In the genomic region with DNA sequence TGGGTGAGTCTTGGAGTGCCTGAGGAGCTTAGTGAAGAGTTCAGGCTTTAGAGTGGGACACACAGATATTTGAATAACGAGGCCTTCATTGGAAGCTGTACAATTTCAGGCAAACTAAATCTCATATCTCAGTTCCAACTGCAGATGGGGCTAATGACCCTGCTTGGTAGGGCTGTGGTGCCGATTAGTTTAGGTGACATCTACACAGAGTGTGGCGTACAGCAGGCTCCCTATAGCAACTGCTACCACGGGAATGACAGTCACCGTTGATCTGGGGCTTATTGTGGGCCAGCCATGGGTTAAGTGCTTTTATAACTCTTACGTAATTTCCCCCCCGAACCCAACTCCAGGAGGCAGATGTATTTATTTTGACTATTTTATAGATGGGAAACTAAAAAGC, we compare ENCODE assay signal across 15 cellular contexts.
DNase-seq lines count a peak whose midpoint lies in the region; ATAC-seq and TF ChIP-seq lines count a peak whose summit lies in the region.
"Had no signal": no experiment of that assay in that cellular context is flagged by ENCODE, and none has a peak within 500 bp of the region (broad histone marks: within the 10 kb centered on the region; RNA-seq: fewer than 3 reads in every experiment).

No MANE protein-coding gene starts in this region.

- no peak overlapping the region for H2BK15ac ChIP-seq in IMR-90 (ENCODE audit: low read depth, low read length)

- peaks cover 1% of the 10 kb centered on the region; the same call in 1 of the 2 replicates for H3K27me3 ChIP-seq in IMR-90 (ENCODE audit: control insufficient read depth, insufficient read depth, low read length)
- no peaks in the 10 kb centered on the region for H3K27me3 ChIP-seq in SJCRH30
- H3K27me3 ChIP-seq in heart right ventricle, result no peaks in the 10 kb centered on the region
- H3K27me3 ChIP-seq: BLaER1 treated with 17β-estradiol and CSF1 and Interleukin-3, amounts not matched to agents 10 nM and 100 nM; transverse colon had no signal

- H4K5ac ChIP-seq in IMR-90 (ENCODE audit: low read depth, low read length), result no peak overlapping the region

- WGBS in IMR-90 (ENCODE audit: extremely low coverage in 2 of 2, insufficient read length in 1 of 2), 2 experiments, result 59% methylated on average over 3 of the region's 7 CpGs; no CpG with 5 or more reads in 1 of the 2 experiments
- WGBS in heart right ventricle, 2 donors, result 58 to 63% methylated on average over 7 of the region's 7 CpGs

- no peak overlapping the region for H3K14ac ChIP-seq in IMR-90 (replicated peaks; ENCODE audit: low read depth, low read length)

- H3K56ac ChIP-seq in IMR-90 (ENCODE audit: extremely low read depth, insufficient read depth, low read length), result no peak overlapping the region

- H3K79me1 ChIP-seq in IMR-90 (ENCODE audit: low read depth in 1 of 2, low read length in 2 of 2), result no peaks in the 10 kb centered on the region

- H3K9me1 ChIP-seq in IMR-90 (ENCODE audit: insufficient read depth, low read length), result no peaks in the 10 kb centered on the region

- no peaks in the 10 kb centered on the region for H3K27me3 Mint-ChIP-seq in stimulated activated naive B cell treated with anti-CD40 and anti-IgM and Interleukin-4, amounts not matched to agents 10 μg/mL and 1 μg/mL and 100 μg/mL, for 72 hours

- POLR2A ChIA-PET in IMR-90 (lab: Charles Lee; ENCODE audit: unreplicated experiment), result no interaction called here
- POLR2A ChIA-PET in HEK293T (lab: Yijun Ruan, JAX), result interaction anchor here (1.3 kb wide), 1 partner anchor 10 kb away, joined by 4 read pairs; no protein-coding TSS in a partner anchor

- H3K18ac ChIP-seq in IMR-90 (ENCODE audit: low read depth, low read length), result no peak overlapping the region

- H2AFZ ChIP-seq in IMR-90 (replicated peaks; ENCODE audit: low read length, poor library complexity), result no peak overlapping the region

- H3K36me3 ChIP-seq in IMR-90 (ENCODE audit: control insufficient read depth, insufficient read depth, low read length), result no peaks in the 10 kb centered on the region
- H3K36me3 ChIP-seq in SJCRH30, result no peaks in the 10 kb centered on the region
- H3K36me3 ChIP-seq in heart right ventricle, result no peaks in the 10 kb centered on the region
- H3K36me3 ChIP-seq: BLaER1 treated with 17β-estradiol and CSF1 and Interleukin-3, amounts not matched to agents 10 nM and 100 nM; transverse colon had no signal

- no peak; the same call in 1 of the 2 replicates for TF ChIP-seq RAD21 in IMR-90 (IDR thresholded peaks at IDR 0.05; ENCODE audit: low read length)

- no peak overlapping the region for H3K4me2 ChIP-seq in IMR-90 (ENCODE audit: low read depth, low read length)

- dilution Hi-C loops in IMR-90 (cut with HindIII; ENCODE audit: low sequenced_read_pairs, unreplicated experiment), result no loop called here

- H3K4me3 ChIP-seq in IMR-90 (ENCODE audit: insufficient read depth, low read depth, low read length) (no peak overlapping the region), SJCRH30 (no peak overlapping the region), heart right ventricle (no peak overlapping the region)
- H3K4me3 ChIP-seq: BLaER1 treated with 17β-estradiol and CSF1 and Interleukin-3, amounts not matched to agents 10 nM and 100 nM; skin epidermis; transverse colon had no signal

- no peak overlapping the region for H2BK5ac ChIP-seq in IMR-90 (ENCODE audit: low read depth, low read length, poor library complexity, severe bottlenecking)

- in situ Hi-C loops in IMR-90 (cut with MboI; ENCODE audit: low sequenced_read_pairs), result no loop called here

- no peaks in the 10 kb centered on the region for H4K20me1 ChIP-seq in IMR-90 (ENCODE audit: insufficient read depth, low read length)
- H4K20me1 ChIP-seq: BLaER1 treated with 17β-estradiol and CSF1 and Interleukin-3, amounts not matched to agents 10 nM and 100 nM had no signal

- CTCF ChIA-PET in IMR-90 (lab: Yijun Ruan, JAX) (interaction anchor here (1.0 to 2.7 kb wide), 4 partner anchors 18 to 132 kb away, joined by 3 to 13 read pairs (median 4); no protein-coding TSS in a partner anchor), HEK293T (lab: Yijun Ruan, JAX) (interaction anchor here (0.5 to 2.2 kb wide), 6 partner anchors 22 to 893 kb away, joined by 3 to 24 read pairs (median 3); no protein-coding TSS in a partner anchor)

- no peak for ATAC-seq in IMR-90 (ENCODE audit: low read depth)
- ATAC-seq in heart right ventricle, result peak in 5 of 8 donors; percentile 44 to 77 (median 67)
- no peak for ATAC-seq in stimulated activated naive B cell treated with anti-CD40 and anti-IgM and Interleukin-4, amounts not matched to agents 10 μg/mL and 1 μg/mL and 100 μg/mL, for 72 hours (replicated peaks)
- ATAC-seq: esophagus mucosa; stimulated activated effector memory CD8-positive, alpha-beta T cell treated with anti-CD3 and anti-CD28 coated beads, Interleukin-12 subunit alpha, Interleukin-12 subunit beta, amount 100 ng/mL, for 72 hours had no signal

- H3K27ac ChIP-seq in IMR-90 (ENCODE audit: insufficient read depth, low read length) (no peak overlapping the region), SJCRH30 (no peak overlapping the region), heart right ventricle (no peak overlapping the region)
- H3K27ac ChIP-seq: BLaER1 treated with 17β-estradiol and CSF1 and Interleukin-3, amounts not matched to agents 10 nM and 100 nM; skin epidermis; transverse colon had no signal

- H2AK9ac ChIP-seq in IMR-90 (replicated peaks; ENCODE audit: low read depth, low read length, poor library complexity), result no peak overlapping the region

- H2BK120ac ChIP-seq in IMR-90 (ENCODE audit: low read depth, low read length), result no peak overlapping the region

- no peak overlapping the region for H4K8ac ChIP-seq in IMR-90 (ENCODE audit: low read depth in 2 of 2, low read length in 2 of 2)

- H3K4me3 Mint-ChIP-seq in stimulated activated naive B cell treated with anti-CD40 and anti-IgM and Interleukin-4, amounts not matched to agents 10 μg/mL and 1 μg/mL and 100 μg/mL, for 72 hours, result no peak overlapping the region
- H3K4me3 Mint-ChIP-seq: H9; stimulated activated effector memory CD8-positive, alpha-beta T cell treated with anti-CD3 and anti-CD28 coated beads, Interleukin-12 subunit alpha, Interleukin-12 subunit beta, amount 100 ng/mL, for 72 hours had no signal

- H3K4me1 ChIP-seq in IMR-90 (ENCODE audit: control insufficient read depth, insufficient read depth, low read length) (no peaks in the 10 kb centered on the region), SJCRH30 (no peaks in the 10 kb centered on the region), heart right ventricle (peaks cover 0 to 4% (median 0%) of the 10 kb centered on the region in 9 donors)
- H3K4me1 ChIP-seq: transverse colon had no signal

- no TSS peak for BruUV-seq in IMR-90 (replicated peaks; lab: Mats Ljungman, UMichigan)

- H3K36me3 Mint-ChIP-seq in stimulated activated naive B cell treated with anti-CD40 and anti-IgM and Interleukin-4, amounts not matched to agents 10 μg/mL and 1 μg/mL and 100 μg/mL, for 72 hours, result peaks cover 0 to 2% of the 10 kb centered on the region in 2 donors
- H3K36me3 Mint-ChIP-seq: stimulated activated effector memory CD8-positive, alpha-beta T cell treated with anti-CD3 and anti-CD28 coated beads, Interleukin-12 subunit alpha, Interleukin-12 subunit beta, amount 100 ng/mL, for 72 hours had no signal

- DNase-seq in ELR (ENCODE audit: low read depth), result peak; percentile 10
- no peak for DNase-seq in IMR-90
- peak; percentile 26 to 46 for DNase-seq in SJCRH30
- DNase-seq in heart right ventricle, result no peak
- no peak for DNase-seq in NCI-H2029 (lab: John Stamatoyannopoulos, UW)
- no peak for DNase-seq in stimulated activated naive B cell treated with anti-CD40 and anti-IgM and Interleukin-4, amounts not matched to agents 10 μg/mL and 1 μg/mL and 100 μg/mL, for 72 hours
- DNase-seq in HEK293T (ENCODE audit: extremely low spot score), result no peak
- no peak for DNase-seq in stimulated activated CD4-positive, alpha-beta T cell treated with anti-CD3 and anti-CD28 coated beads, Interleukin-4, amount 100 ng/mL, for 4 hours
- DNase-seq: H9, NCI-H446 treated with DMSO at 0.1 percent for 48 hours, transverse colon had no signal

- H3K9me3 ChIP-seq in IMR-90 (ENCODE audit: control insufficient read depth, insufficient read depth, low read length) (no peaks in the 10 kb centered on the region), SJCRH30 (replicated peaks) (no peaks in the 10 kb centered on the region), heart right ventricle (no peaks in the 10 kb centered on the region)
- H3K9me3 ChIP-seq: BLaER1 treated with 17β-estradiol and CSF1 and Interleukin-3, amounts not matched to agents 10 nM and 100 nM; transverse colon had no signal

- H3K9me3 Mint-ChIP-seq in stimulated activated naive B cell treated with anti-CD40 and anti-IgM and Interleukin-4, amounts not matched to agents 10 μg/mL and 1 μg/mL and 100 μg/mL, for 72 hours, result no peaks in the 10 kb centered on the region
- H3K9me3 Mint-ChIP-seq: H9; stimulated activated effector memory CD8-positive, alpha-beta T cell treated with anti-CD3 and anti-CD28 coated beads, Interleukin-12 subunit alpha, Interleukin-12 subunit beta, amount 100 ng/mL, for 72 hours had no signal

- peaks cover 0 to 2% of the 10 kb centered on the region in 2 donors for H3K4me1 Mint-ChIP-seq in stimulated activated naive B cell treated with anti-CD40 and anti-IgM and Interleukin-4, amounts not matched to agents 10 μg/mL and 1 μg/mL and 100 μg/mL, for 72 hours
- H3K4me1 Mint-ChIP-seq: stimulated activated effector memory CD8-positive, alpha-beta T cell treated with anti-CD3 and anti-CD28 coated beads, Interleukin-12 subunit alpha, Interleukin-12 subunit beta, amount 100 ng/mL, for 72 hours had no signal

- H3K9ac ChIP-seq in IMR-90 (ENCODE audit: low read depth, low read length), result no peak overlapping the region
- H3K9ac ChIP-seq: BLaER1 treated with 17β-estradiol and CSF1 and Interleukin-3, amounts not matched to agents 10 nM and 100 nM had no signal

- intact Hi-C loops in IMR-90 (cut with micrococcal nuclease), result loop anchor here (5.0 kb wide), 3 partner anchors 203 to 718 kb away; no protein-coding TSS in a partner anchor
- intact Hi-C loops in heart right ventricle (cut with DNase I), result loop anchor here (1.0 to 10.0 kb wide), 6 partner anchors 132 to 225 kb away; no protein-coding TSS in a partner anchor

- no peak overlapping the region for H4K91ac ChIP-seq in IMR-90 (ENCODE audit: insufficient read depth, low read depth, low read length)

- no peak overlapping the region for H3K4ac ChIP-seq in IMR-90 (ENCODE audit: low read depth, low read length)

- no peak overlapping the region for H3K27ac Mint-ChIP-seq in stimulated activated naive B cell treated with anti-CD40 and anti-IgM and Interleukin-4, amounts not matched to agents 10 μg/mL and 1 μg/mL and 100 μg/mL, for 72 hours
- H3K27ac Mint-ChIP-seq: H9; stimulated activated effector memory CD8-positive, alpha-beta T cell treated with anti-CD3 and anti-CD28 coated beads, Interleukin-12 subunit alpha, Interleukin-12 subunit beta, amount 100 ng/mL, for 72 hours had no signal

- TF ChIP-seq CTCF in IMR-90 (conservative IDR thresholded peaks at IDR 0.05; ENCODE audit: low read depth, low read length), result 0 out of 2 replicates have a peak, but pooled peaks have one; percentile 2
- peak in 8 of 9 donors; percentile 8 to 48 (median 32) for TF ChIP-seq CTCF in heart right ventricle (IDR thresholded peaks at IDR 0.05)

- no peak overlapping the region for H2AK5ac ChIP-seq in IMR-90 (ENCODE audit: low read depth, low read length)

- H3K23ac ChIP-seq in IMR-90 (ENCODE audit: low read depth, low read length), result no peak overlapping the region

- no peak overlapping the region for H2BK20ac ChIP-seq in IMR-90 (ENCODE audit: low read depth, low read length)

- no peak for TF ChIP-seq POLR2A in IMR-90 (IDR thresholded peaks at IDR 0.05; ENCODE audit: low read depth, low read length)

Comparison
In these comparisons a context has a peak if more than half of its experiments do, and no peak if none do; other contexts are left out.
1. DNase-seq: peak in ELR (single experiment) and SJCRH30 (2 of 2); none in IMR-90 (single experiment), heart right ventricle (0 of 2), NCI-H2029 (single experiment), stimulated activated naive B cell treated with anti-CD40 and anti-IgM and Interleukin-4, amounts not matched to agents 10 μg/mL and 1 μg/mL and 100 μg/mL, for 72 hours (single experiment), HEK293T (single experiment) and stimulated activated CD4-positive, alpha-beta T cell treated with anti-CD3 and anti-CD28 coated beads, Interleukin-4, amount 100 ng/mL, for 4 hours (0 of 2).
2. ATAC-seq: peak in heart right ventricle (5 of 8); none in IMR-90 (single experiment) and stimulated activated naive B cell treated with anti-CD40 and anti-IgM and Interleukin-4, amounts not matched to agents 10 μg/mL and 1 μg/mL and 100 μg/mL, for 72 hours (0 of 2).